ENCODE assay signal across 8 cellular contexts in the genomic region with DNA sequence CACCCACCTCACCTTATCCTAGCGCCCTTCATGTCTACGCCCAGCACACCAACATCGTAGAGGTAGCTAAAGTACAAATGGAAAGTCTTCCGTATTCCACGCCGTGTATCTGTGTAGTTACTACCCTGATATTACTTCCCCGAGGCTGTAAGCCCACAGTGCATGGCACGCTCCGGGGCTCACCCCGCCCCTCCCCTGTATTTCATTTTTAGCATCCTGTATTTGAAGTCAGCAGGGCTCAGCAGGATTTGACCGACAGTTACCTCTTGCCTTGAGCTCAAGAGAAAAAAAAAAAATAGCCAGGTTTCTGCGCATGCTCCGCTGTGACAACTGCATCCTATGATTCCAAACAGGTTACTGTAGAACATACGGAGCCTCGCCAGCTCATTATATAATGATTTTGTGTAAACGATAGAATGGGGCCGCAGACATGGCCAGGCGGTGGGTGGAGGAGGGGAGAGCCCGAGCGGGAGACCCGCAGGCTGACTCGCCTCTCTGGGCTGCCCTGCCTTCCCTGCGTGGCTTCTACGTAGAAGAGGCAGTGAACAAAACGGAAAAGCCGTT. TPM values are rescaled to one million over a fixed set of nuclear protein-coding genes. Genes with fewer than 3 reads are reported as not detected.
DNase-seq lines count a peak whose midpoint lies in the region; ATAC-seq, FAIRE-seq and TF ChIP-seq lines count a peak whose summit lies in the region.

No MANE protein-coding gene starts in this region.

- peak overlapping the region; percentile 89 for H3K27ac Mint-ChIP-seq in activated naive CD4-positive, alpha-beta T cell treated with anti-CD3 and anti-CD28 coated beads, Interleukin-2, amount 10 ng/mL, durations not matched to agents 7 days and 5 days
- H3K27ac Mint-ChIP-seq in neural crest cell (ENCODE audit: unreplicated experiment), result no peak overlapping the region

- no peaks in the 10 kb centered on the region for H3F3A ChIP-seq in PC-3 (ENCODE audit: low read length, unreplicated experiment)

- no peak overlapping the region for H3K27ac ChIP-seq in PC-3 (ENCODE audit: low read length)
- H3K27ac ChIP-seq in urinary bladder (ENCODE audit: low read depth), result peak overlapping the region; percentile 69

- ATAC-seq in PC-3, result peak; percentile 39
- ATAC-seq in GM18868 (IDR thresholded peaks at IDR 0.05; ENCODE audit: unreplicated experiment), result no peak

- peaks cover 37% of the 10 kb centered on the region for H3K4me1 Mint-ChIP-seq in activated naive CD4-positive, alpha-beta T cell treated with anti-CD3 and anti-CD28 coated beads, Interleukin-2, amount 10 ng/mL, durations not matched to agents 7 days and 5 days
- H3K4me1 Mint-ChIP-seq in neural crest cell, result peaks cover 36% of the 10 kb centered on the region

- H3K36me3 ChIP-seq in PC-3 (ENCODE audit: low read depth, low read length) (no peaks in the 10 kb centered on the region), urinary bladder (ENCODE audit: insufficient read depth) (no peaks in the 10 kb centered on the region)

- H3K4me1 ChIP-seq in PC-3 (ENCODE audit: insufficient read depth, low read length), result peaks cover 2% of the 10 kb centered on the region; the same call in 1 of the 2 replicates
- no peaks in the 10 kb centered on the region for H3K4me1 ChIP-seq in urinary bladder (ENCODE audit: insufficient read depth)

- POLR2A ChIA-PET in PC-3 (lab: Charles Lee; ENCODE audit: unreplicated experiment), result interaction anchor here (0.6 to 0.9 kb wide), 8 partner anchors 13 to 468 kb away, joined by 3 to 10 read pairs (median 4); a partner anchor contains a TSS

- TSS peak; percentile 34 for BruUV-seq in PC-3 (replicated peaks; lab: Mats Ljungman, UMichigan)

- 5% methylated on average over 26 of the region's 26 CpGs for WGBS in urinary bladder

- TF ChIP-seq CTCF in PC-3 (conservative IDR thresholded peaks at IDR 0.05; ENCODE audit: low read depth, low read length) (no peak), neural crest cell (conservative IDR thresholded peaks at IDR 0.05) (no peak)

- H3K9me3 ChIP-seq in PC-3 (ENCODE audit: low read length), result no peaks in the 10 kb centered on the region

- intact Hi-C loops in PC-3 (cut with micrococcal nuclease), result no loop called here

- no peaks in the 10 kb centered on the region for H3K27me3 Mint-ChIP-seq in activated naive CD4-positive, alpha-beta T cell treated with anti-CD3 and anti-CD28 coated beads, Interleukin-2, amount 10 ng/mL, durations not matched to agents 7 days and 5 days
- peaks cover 40% of the 10 kb centered on the region for H3K27me3 Mint-ChIP-seq in neural crest cell (ENCODE audit: low read depth)

- peak overlapping the region; percentile 80 for H3K4me2 ChIP-seq in PC-3 (ENCODE audit: low read length)

- CTCF ChIA-PET in PC-3 (lab: Charles Lee), result interaction anchor here (0.6 to 1.1 kb wide), 4 partner anchors 13 to 686 kb away, joined by 3 to 18 read pairs (median 6); no protein-coding TSS in a partner anchor
- CTCF ChIA-PET in activated naive CD4-positive, alpha-beta T cell treated with anti-CD3 and anti-CD28 coated beads, Interleukin-2, amount 10 ng/mL, durations not matched to agents 7 days and 5 days (lab: Charles Lee), result interaction anchor here (0.7 to 4.1 kb wide), 11 partner anchors 10 to 309 kb away, joined by 3 to 25 read pairs (median 5); no protein-coding TSS in a partner anchor

- H3K4me3 Mint-ChIP-seq in activated naive CD4-positive, alpha-beta T cell treated with anti-CD3 and anti-CD28 coated beads, Interleukin-2, amount 10 ng/mL, durations not matched to agents 7 days and 5 days, result peak overlapping the region; percentile 84
- H3K4me3 Mint-ChIP-seq in neural crest cell, result peak overlapping the region; percentile 87

- H4K20me1 ChIP-seq in PC-3 (ENCODE audit: low read length), result no peaks in the 10 kb centered on the region

- H3K9me2 ChIP-seq in PC-3 (replicated peaks; ENCODE audit: low read length), result no peaks in the 10 kb centered on the region

- H3K27me3 ChIP-seq in PC-3 (ENCODE audit: low read length), result no peaks in the 10 kb centered on the region

- H3K4me3 ChIP-seq in PC-3 (ENCODE audit: low read length), result peak overlapping the region; percentile 66
- peak overlapping the region; percentile 69 for H3K4me3 ChIP-seq in urinary bladder (ENCODE audit: low read depth, low read length)

- DNase-seq in GF-D8 (lab: John Stamatoyannopoulos, UW), result peak; percentile 71
- peak; percentile 54 for DNase-seq in HTR-8/SVneo (ENCODE audit: insufficient read length, low spot score)
- peak; percentile 84 for DNase-seq in PC-3
- DNase-seq in activated naive CD4-positive, alpha-beta T cell treated with anti-CD3 and anti-CD28 coated beads, Interleukin-2, amount 10 ng/mL, durations not matched to agents 7 days and 5 days, result peak; percentile 88
- DNase-seq in germinal center (ENCODE audit: low spot score), result peak; percentile 87
- DNase-seq in neural crest cell (ENCODE audit: low read depth, low spot score), result peak; percentile 45

- H2AFZ ChIP-seq in PC-3 (ENCODE audit: low read length), result peak overlapping the region; percentile 75

- H3K9me3 Mint-ChIP-seq in activated naive CD4-positive, alpha-beta T cell treated with anti-CD3 and anti-CD28 coated beads, Interleukin-2, amount 10 ng/mL, durations not matched to agents 7 days and 5 days, result peaks cover 12% of the 10 kb centered on the region
- H3K9me3 Mint-ChIP-seq in neural crest cell, result peaks cover 3% of the 10 kb centered on the region

- no peak overlapping the region for H3K9ac ChIP-seq in PC-3 (ENCODE audit: low read length)

- no peaks in the 10 kb centered on the region for H3K79me2 ChIP-seq in PC-3 (ENCODE audit: low read length)

- no peak for FAIRE-seq in HTR-8/SVneo (lab: Jason Lieb, UNC)

- peaks cover 16% of the 10 kb centered on the region for H3K36me3 Mint-ChIP-seq in activated naive CD4-positive, alpha-beta T cell treated with anti-CD3 and anti-CD28 coated beads, Interleukin-2, amount 10 ng/mL, durations not matched to agents 7 days and 5 days
- no peaks in the 10 kb centered on the region for H3K36me3 Mint-ChIP-seq in neural crest cell (ENCODE audit: low read depth)

RNA-seq across cellular contexts. Expression of a gene that starts 1.3 kb away (rescaled TPM):
- total RNA-seq in PC-3 (2014; rRNA removed), result 0.66 and 2.0 TPM in 2 replicates
- total RNA-seq in neural crest cell, result 2.8 and 3.3 TPM in 2 replicates
- 12.7 TPM for total RNA-seq in urinary bladder
- 16.3 TPM for polyA plus RNA-seq in urinary bladder
